Comparison of ENCODE assay signal across 17 cellular contexts in genomic region chr6:10460096-10460495, GRCh38. TPM values are rescaled to one million over a fixed set of nuclear protein-coding genes. Genes with fewer than 3 reads are reported as not detected.
DNase-seq lines count a peak whose midpoint lies in the region; ATAC-seq and TF ChIP-seq lines count a peak whose summit lies in the region.
"Had no signal": no experiment of that assay in that cellular context is flagged by ENCODE, and none has a peak within 500 bp of the region (broad histone marks: within the 10 kb centered on the region; RNA-seq: fewer than 3 reads in every experiment).

No MANE protein-coding gene starts in this region.

- no peak overlapping the region for H3K4me3 ChIP-seq in GM23338
- H3K4me3 ChIP-seq: BLaER1 treated with 17β-estradiol and CSF1 and Interleukin-3, amounts not matched to agents 10 nM and 100 nM; K562 had no signal

- no peak overlapping the region for H3K27ac Mint-ChIP-seq in GM23338
- H3K27ac Mint-ChIP-seq: activated T-helper 1 cell treated with anti-CD3 and anti-CD28 coated beads, Interleukin-12 subunit alpha, Interleukin-12 subunit beta, Interleukin-2, Interleukin-4 antibody, amounts not matched to agents 30 ng/mL and 10 ng/mL and 1 ng/mL, durations not matched to agents 14 hours and 24 hours and 36 hours had no signal

- no peaks in the 10 kb centered on the region for H3K79me2 ChIP-seq in GM23338 (replicated peaks; ENCODE audit: insufficient read depth)

- no peaks in the 10 kb centered on the region for H3F3A ChIP-seq in GM23338 (replicated peaks; ENCODE audit: low read depth)

- no peaks in the 10 kb centered on the region for H3K36me3 ChIP-seq in GM23338 (ENCODE audit: insufficient read depth)
- H3K36me3 ChIP-seq: BLaER1 treated with 17β-estradiol and CSF1 and Interleukin-3, amounts not matched to agents 10 nM and 100 nM had no signal

- no peak overlapping the region for H3K4me2 ChIP-seq in GM23338

- no peaks in the 10 kb centered on the region for H3K9me2 ChIP-seq in GM23338 (ENCODE audit: insufficient read depth)

- no peaks in the 10 kb centered on the region for H3K27me3 Mint-ChIP-seq in GM23338 (ENCODE audit: insufficient read depth, low read depth, poor library complexity)

- no peak overlapping the region for H3K27ac ChIP-seq in GM23338 (ENCODE audit: low read depth)
- H3K27ac ChIP-seq: BLaER1 treated with 17β-estradiol and CSF1 and Interleukin-3, amounts not matched to agents 10 nM and 100 nM had no signal

- H4K20me1 ChIP-seq in GM23338 (replicated peaks; ENCODE audit: insufficient read depth): no peaks in the 10 kb centered on the region
- H4K20me1 ChIP-seq: BLaER1 treated with 17β-estradiol and CSF1 and Interleukin-3, amounts not matched to agents 10 nM and 100 nM had no signal

- ATAC-seq in GM18508 (IDR thresholded peaks at IDR 0.05; ENCODE audit: insufficient read depth, unreplicated experiment) (peak; percentile 97), GM21367 (IDR thresholded peaks at IDR 0.05; ENCODE audit: unreplicated experiment) (peak; percentile 89), HG03039 (IDR thresholded peaks at IDR 0.05; ENCODE audit: unreplicated experiment) (peak; percentile 89), GM23338 (no peak)
- ATAC-seq: K562, left ventricle myocardium superior had no signal

- H3K4me1 Mint-ChIP-seq in GM23338: peaks cover 4% of the 10 kb centered on the region; the same call in 2 of the 3 replicates

- H2AFZ ChIP-seq in GM23338: no peak overlapping the region

- H3K27me3 ChIP-seq in GM23338 (ENCODE audit: insufficient read depth): no peaks in the 10 kb centered on the region
- H3K27me3 ChIP-seq: BLaER1 treated with 17β-estradiol and CSF1 and Interleukin-3, amounts not matched to agents 10 nM and 100 nM had no signal

- no peak overlapping the region for H3K4me3 Mint-ChIP-seq in GM23338
- H3K4me3 Mint-ChIP-seq: activated T-helper 1 cell treated with anti-CD3 and anti-CD28 coated beads, Interleukin-12 subunit alpha, Interleukin-12 subunit beta, Interleukin-2, Interleukin-4 antibody, amounts not matched to agents 30 ng/mL and 10 ng/mL and 1 ng/mL, durations not matched to agents 14 hours and 24 hours and 36 hours had no signal

- peaks cover 13% of the 10 kb centered on the region for H3K4me1 ChIP-seq in GM23338 (ENCODE audit: insufficient read depth)

- H3K9me3 Mint-ChIP-seq in GM23338: no peaks in the 10 kb centered on the region
- H3K9me3 Mint-ChIP-seq: activated T-helper 1 cell treated with anti-CD3 and anti-CD28 coated beads, Interleukin-12 subunit alpha, Interleukin-12 subunit beta, Interleukin-2, Interleukin-4 antibody, amounts not matched to agents 30 ng/mL and 10 ng/mL and 1 ng/mL, durations not matched to agents 14 hours and 24 hours and 36 hours had no signal

- peak; percentile 52 for DNase-seq in NOMO-1 treated with DMSO at 0.1 percent for 48 hours (lab: John Stamatoyannopoulos, UW; ENCODE audit: unreplicated experiment)
- no peak for DNase-seq in AG20443 (ENCODE audit: low spot score)
- DNase-seq in COLO829 (ENCODE audit: low spot score): no peak
- no peak for DNase-seq in EL
- DNase-seq in GM23338 (ENCODE audit: low spot score): no peak
- DNase-seq: central memory CD4-positive, alpha-beta T cell; left ventricle myocardium superior; NCI-H524 treated with DMSO at 0.1 percent for 48 hours; posterior cingulate gyrus; T-helper 9 cell; trophoblast cell had no signal

- no peaks in the 10 kb centered on the region for H3K36me3 Mint-ChIP-seq in GM23338 (ENCODE audit: low read depth)

- no peak for TF ChIP-seq CTCF in GM23338 (conservative IDR thresholded peaks at IDR 0.05; ENCODE audit: low read depth in 2 of 2)

TF ChIP-seq in GM23338, 12 proteins besides CTCF, POLR2A, EP300 and RAD21:
- TF ChIP-seq ETS1 (IDR thresholded peaks at IDR 0.05) (no peak), EZH2 (IDR thresholded peaks at IDR 0.05; ENCODE audit: low read depth, unreplicated experiment) (no peak), STAT1 (IDR thresholded peaks at IDR 0.05; ENCODE audit: unreplicated experiment) (no peak), NANOG (IDR thresholded peaks at IDR 0.05; ENCODE audit: borderline replicate concordance) (no peak), REST (IDR thresholded peaks at IDR 0.05; ENCODE audit: unreplicated experiment) (no peak)

RNA-seq across cellular contexts. Expression of gene TFAP2A, which starts 45.2 kb away (rescaled TPM):
- not detected in 2 replicates for total RNA-seq in GM23338 (2014; rRNA removed; shearing (Covaris generic))
- 0.21 TPM in 1 of 2 replicates, not detected in the other for polyA plus RNA-seq in GM23338 (2016; fragmentation: Nextera tagmentation; extraction: Ambion mirVana)
- total RNA-seq: activated T-helper 1 cell treated with anti-CD3 and anti-CD28 coated beads, Interleukin-12 subunit alpha, Interleukin-12 subunit beta, Interleukin-2, Interleukin-4 antibody, amounts not matched to agents 30 ng/mL and 10 ng/mL and 1 ng/mL, durations not matched to agents 14 hours and 24 hours and 36 hours had no signal
